In genomic region chr4:54566608-54567007, GRCh38 we compare ENCODE assay signal across 12 cellular contexts.
DNase-seq lines count a peak whose midpoint lies in the region; ATAC-seq and TF ChIP-seq lines count a peak whose summit lies in the region.
"Had no signal": no experiment of that assay in that cellular context is flagged by ENCODE, and none has a peak within 500 bp of the region (broad histone marks: within the 10 kb centered on the region; RNA-seq: fewer than 3 reads in every experiment).

No MANE protein-coding gene starts in this region.

- H3K9me3 ChIP-seq in MM.1S (replicated peaks; ENCODE audit: insufficient read depth, low read length), result no peaks in the 10 kb centered on the region
- no peaks in the 10 kb centered on the region for H3K9me3 ChIP-seq in WERI-Rb-1 (ENCODE audit: severe bottlenecking)
- H3K9me3 ChIP-seq: lower lobe of right lung had no signal

- H3K9me3 Mint-ChIP-seq in activated T-cell treated with anti-CD3 and anti-CD28 coated beads, Interleukin-2, amount 50 U/mL, for 72 hours, result no peaks in the 10 kb centered on the region
- H3K9me3 Mint-ChIP-seq: CD4-positive, CD25-positive, alpha-beta regulatory T cell; stimulated activated naive B cell treated with anti-CD40 and anti-IgM and Interleukin-4, amounts not matched to agents 10 μg/mL and 1 μg/mL and 100 μg/mL, for 72 hours had no signal

- H3K36me3 Mint-ChIP-seq in activated T-cell treated with anti-CD3 and anti-CD28 coated beads, Interleukin-2, amount 50 U/mL, for 72 hours (ENCODE audit: insufficient read depth in 2 of 2), result no peaks in the 10 kb centered on the region
- H3K36me3 Mint-ChIP-seq: CD4-positive, CD25-positive, alpha-beta regulatory T cell; stimulated activated naive B cell treated with anti-CD40 and anti-IgM and Interleukin-4, amounts not matched to agents 10 μg/mL and 1 μg/mL and 100 μg/mL, for 72 hours had no signal

- peak overlapping the region; percentile 80; the same call in 1 of the 2 replicates for H3K4me2 ChIP-seq in MM.1S (ENCODE audit: low read depth, low read length)

- no peak overlapping the region for H3K9ac ChIP-seq in MM.1S (ENCODE audit: low read length)

- peaks cover 20% of the 10 kb centered on the region for H3K4me1 ChIP-seq in MM.1S (ENCODE audit: low read length)
- H3K4me1 ChIP-seq: lower lobe of right lung had no signal

- H3K27me3 Mint-ChIP-seq in activated T-cell treated with anti-CD3 and anti-CD28 coated beads, Interleukin-2, amount 50 U/mL, for 72 hours (ENCODE audit: low read depth), result no peaks in the 10 kb centered on the region
- H3K27me3 Mint-ChIP-seq: CD4-positive, CD25-positive, alpha-beta regulatory T cell; stimulated activated naive B cell treated with anti-CD40 and anti-IgM and Interleukin-4, amounts not matched to agents 10 μg/mL and 1 μg/mL and 100 μg/mL, for 72 hours had no signal

- no peak overlapping the region for H3K4me3 Mint-ChIP-seq in activated T-cell treated with anti-CD3 and anti-CD28 coated beads, Interleukin-2, amount 50 U/mL, for 72 hours
- H3K4me3 Mint-ChIP-seq: stimulated activated naive B cell treated with anti-CD40 and anti-IgM and Interleukin-4, amounts not matched to agents 10 μg/mL and 1 μg/mL and 100 μg/mL, for 72 hours had no signal

- peaks cover 10% of the 10 kb centered on the region for H3K4me1 Mint-ChIP-seq in activated T-cell treated with anti-CD3 and anti-CD28 coated beads, Interleukin-2, amount 50 U/mL, for 72 hours (ENCODE audit: low read depth)

- H3K27me3 ChIP-seq in MM.1S (replicated peaks; ENCODE audit: insufficient read depth, low read length), result peaks cover 78% of the 10 kb centered on the region
- H3K27me3 ChIP-seq in WERI-Rb-1 (ENCODE audit: insufficient read depth, low read depth, severe bottlenecking), result no peaks in the 10 kb centered on the region

- no peak overlapping the region for H3K4me3 ChIP-seq in MM.1S (ENCODE audit: low read length)
- H3K4me3 ChIP-seq in WERI-Rb-1 (ENCODE audit: low read depth, low read length), result no peak overlapping the region
- H3K4me3 ChIP-seq: lower lobe of right lung had no signal

- ATAC-seq in GM18517 (IDR thresholded peaks at IDR 0.05; ENCODE audit: unreplicated experiment) (peak; percentile 88), GM21717 (IDR thresholded peaks at IDR 0.05; ENCODE audit: unreplicated experiment) (peak; percentile 89), GM18519 (IDR thresholded peaks at IDR 0.05; ENCODE audit: low FRiP score, unreplicated experiment) (no peak)
- ATAC-seq in activated T-cell treated with anti-CD3 and anti-CD28 coated beads, Interleukin-2, amount 50 U/mL, for 72 hours (replicated peaks in 1 of 2), result no peak

- TF ChIP-seq CTCF in MM.1S (IDR thresholded peaks at IDR 0.05; ENCODE audit: low read length) (peak; percentile 4; the same call in 1 of the 2 replicates), WERI-Rb-1 (IDR thresholded peaks at IDR 0.05; ENCODE audit: low read depth, low read length) (no peak)

- no peaks in the 10 kb centered on the region for H3K9me2 ChIP-seq in MM.1S (replicated peaks; ENCODE audit: insufficient read depth, low read length)

- no peak overlapping the region for H2AFZ ChIP-seq in MM.1S (ENCODE audit: low read length)

- H4K20me1 ChIP-seq in MM.1S (ENCODE audit: insufficient read depth, low read length), result peaks cover 4% of the 10 kb centered on the region

- no peaks in the 10 kb centered on the region for H3K79me2 ChIP-seq in MM.1S (ENCODE audit: low read length)

- H3K27ac Mint-ChIP-seq in activated T-cell treated with anti-CD3 and anti-CD28 coated beads, Interleukin-2, amount 50 U/mL, for 72 hours, result no peak overlapping the region
- H3K27ac Mint-ChIP-seq: CD4-positive, CD25-positive, alpha-beta regulatory T cell; stimulated activated naive B cell treated with anti-CD40 and anti-IgM and Interleukin-4, amounts not matched to agents 10 μg/mL and 1 μg/mL and 100 μg/mL, for 72 hours had no signal

- DNase-seq in MM.1S, result peak; percentile 98
- peak; percentile 31 for DNase-seq in WERI-Rb-1
- no peak for DNase-seq in activated T-cell treated with anti-CD3 and anti-CD28 coated beads, Interleukin-2, amount 50 U/mL, for 72 hours
- DNase-seq in NCI-H1436 treated with DMSO at 0.1 percent for 48 hours (lab: John Stamatoyannopoulos, UW), result no peak
- DNase-seq in amniotic stem cell (lab: John Stamatoyannopoulos, UW), result no peak
- DNase-seq: anterior cingulate cortex; lower lobe of right lung; stimulated activated naive B cell treated with anti-CD40 and anti-IgM and Interleukin-4, amounts not matched to agents 10 μg/mL and 1 μg/mL and 100 μg/mL, for 72 hours had no signal

- H3F3A ChIP-seq in MM.1S (ENCODE audit: insufficient read depth, low read length), result peaks cover 14% of the 10 kb centered on the region

- H3K36me3 ChIP-seq in MM.1S (replicated peaks; ENCODE audit: insufficient read depth, low read length) (no peaks in the 10 kb centered on the region), WERI-Rb-1 (no peaks in the 10 kb centered on the region)
- H3K36me3 ChIP-seq: lower lobe of right lung had no signal

- peak overlapping the region; percentile 25; the same call in 1 of the 2 replicates for H3K27ac ChIP-seq in MM.1S (ENCODE audit: low read length)
- H3K27ac ChIP-seq in WERI-Rb-1, result no peak overlapping the region
- H3K27ac ChIP-seq: lower lobe of right lung had no signal

Comparison
In these comparisons a context has a peak if more than half of its experiments do, and no peak if none do; other contexts are left out.
1. ATAC-seq: peak in GM18517 (single experiment) and GM21717 (single experiment); none in activated T-cell treated with anti-CD3 and anti-CD28 coated beads, Interleukin-2, amount 50 U/mL, for 72 hours (0 of 2) and GM18519 (single experiment).
2. DNase-seq: peak in MM.1S (single experiment) and WERI-Rb-1 (single experiment); none in activated T-cell treated with anti-CD3 and anti-CD28 coated beads, Interleukin-2, amount 50 U/mL, for 72 hours (0 of 2), NCI-H1436 treated with DMSO at 0.1 percent for 48 hours (single experiment) and amniotic stem cell (single experiment).